8 cellular contexts compared by ENCODE assay signal in the genomic region with DNA sequence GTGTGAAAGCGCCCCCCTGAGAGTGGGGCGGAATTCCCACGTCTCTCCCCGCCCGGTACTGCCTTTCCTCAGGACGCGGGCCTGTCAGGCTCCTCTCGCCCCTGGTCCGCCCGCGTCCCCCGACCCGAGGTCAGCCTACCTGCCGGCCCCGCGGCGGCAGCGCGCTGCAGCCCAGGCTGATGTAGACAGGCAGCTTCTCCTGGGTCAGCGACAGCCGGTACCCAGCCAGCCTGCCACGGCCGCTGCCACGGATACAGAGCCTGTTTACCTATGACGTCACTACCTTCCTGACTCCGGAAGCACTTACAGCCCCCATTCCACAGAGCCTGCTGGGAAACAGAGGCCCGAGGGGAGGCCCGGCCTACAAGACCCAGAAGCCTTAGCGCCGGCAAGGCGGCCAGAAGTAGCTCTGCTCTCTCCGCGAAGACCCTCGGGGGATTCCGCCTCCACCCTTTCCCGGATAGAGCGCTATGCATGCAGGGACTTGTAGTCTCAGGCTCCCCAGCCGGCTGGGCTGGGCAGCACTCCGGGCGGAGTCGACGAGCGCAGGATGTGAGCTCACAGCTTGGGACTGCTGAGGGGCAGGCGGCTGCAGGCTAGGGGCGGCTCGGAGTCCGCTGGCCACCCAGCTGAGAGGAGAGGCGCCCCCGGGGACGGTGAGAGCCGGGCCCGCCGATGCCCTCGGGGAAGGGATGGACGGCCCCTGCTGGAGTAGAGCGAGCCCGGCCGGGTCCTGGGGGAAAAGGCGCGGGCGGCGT. TPM values are rescaled to one million over a fixed set of nuclear protein-coding genes. Genes with fewer than 3 reads are reported as not detected.
DNase-seq lines count a peak whose midpoint lies in the region; ATAC-seq and TF ChIP-seq lines count a peak whose summit lies in the region.

A gene with protein sequence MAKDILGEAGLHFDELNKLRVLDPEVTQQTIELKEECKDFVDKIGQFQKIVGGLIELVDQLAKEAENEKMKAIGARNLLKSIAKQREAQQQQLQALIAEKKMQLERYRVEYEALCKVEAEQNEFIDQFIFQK (minus strand): TSS at position 272 of the 758 bp plus-strand sequence. CDS start 3,487 bp downstream, outside the sequence.
A gene with protein sequence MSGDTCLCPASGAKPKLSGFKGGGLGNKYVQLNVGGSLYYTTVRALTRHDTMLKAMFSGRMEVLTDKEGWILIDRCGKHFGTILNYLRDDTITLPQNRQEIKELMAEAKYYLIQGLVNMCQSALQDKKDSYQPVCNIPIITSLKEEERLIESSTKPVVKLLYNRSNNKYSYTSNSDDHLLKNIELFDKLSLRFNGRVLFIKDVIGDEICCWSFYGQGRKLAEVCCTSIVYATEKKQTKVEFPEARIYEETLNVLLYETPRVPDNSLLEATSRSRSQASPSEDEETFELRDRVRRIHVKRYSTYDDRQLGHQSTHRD (plus strand): TSS at position 561 of the 758 bp plus-strand sequence. CDS start 3,761 bp downstream, outside the sequence.

- TF ChIP-seq EP300 in suprapubic skin (IDR thresholded peaks at IDR 0.05), result no peak

- DNase-seq in NCI-H1092 treated with DMSO at 0.1 percent for 48 hours (lab: John Stamatoyannopoulos, UW) (peak; percentile 99), SKM-1 (lab: John Stamatoyannopoulos, UW; ENCODE audit: unreplicated experiment) (peak; percentile 96), globus pallidus (ENCODE audit: low spot score) (peak; percentile 100), nucleus accumbens (lab: John Stamatoyannopoulos, UW) (peak; percentile 85 to 100 (median 99)), suprapubic skin (ENCODE audit: low spot score in 2 of 2) (peak; percentile 99 to 100)
- peak; percentile 94 to 96 for DNase-seq in activated naive CD4-positive, alpha-beta T cell treated with anti-CD3 and anti-CD28 coated beads, Interleukin-2, amount 50 U/mL, for 72 hours (ENCODE audit: low spot score in 2 of 2)

- H3K36me3 Mint-ChIP-seq in activated naive CD4-positive, alpha-beta T cell treated with anti-CD3 and anti-CD28 coated beads, Interleukin-2, amount 50 U/mL, for 72 hours, result peaks cover 0 to 13% of the 10 kb centered on the region in 2 donors

- under 1% methylated on average over 32 of the region's 62 CpGs for WGBS in suprapubic skin

- peak within 1 kb of the TSS; percentile 98 for H3K27ac ChIP-seq in suprapubic skin

- no peaks in the 10 kb centered on the region for H3K9me3 ChIP-seq in suprapubic skin

- no peaks in the 10 kb centered on the region for H3K27me3 ChIP-seq in suprapubic skin

- peak within 1 kb of the TSS; percentile 96 for H3K4me3 ChIP-seq in GM08714 (ENCODE audit: low read length)
- peak within 1 kb of the TSS; percentile 87 for H3K4me3 ChIP-seq in suprapubic skin

- H3K27ac Mint-ChIP-seq in activated naive CD4-positive, alpha-beta T cell treated with anti-CD3 and anti-CD28 coated beads, Interleukin-2, amount 50 U/mL, for 72 hours, result peak within 1 kb of the TSS; percentile 95 to 96

- peak; percentile 95 for ATAC-seq in HG02610 (IDR thresholded peaks at IDR 0.05; ENCODE audit: unreplicated experiment)
- ATAC-seq in activated naive CD4-positive, alpha-beta T cell treated with anti-CD3 and anti-CD28 coated beads, Interleukin-2, amount 50 U/mL, for 72 hours, result peak; percentile 92 to 97

- peaks cover 50% of the 10 kb centered on the region for H3K4me1 ChIP-seq in suprapubic skin

- no peaks in the 10 kb centered on the region for H3K9me3 Mint-ChIP-seq in activated naive CD4-positive, alpha-beta T cell treated with anti-CD3 and anti-CD28 coated beads, Interleukin-2, amount 50 U/mL, for 72 hours

- peak; percentile 19 to 78 for TF ChIP-seq POLR2A in suprapubic skin (IDR thresholded peaks at IDR 0.05)

- H3K36me3 ChIP-seq in suprapubic skin, result peaks cover 22% of the 10 kb centered on the region

- no peak for TF ChIP-seq CTCF in suprapubic skin (IDR thresholded peaks at IDR 0.05)

RNA-seq across cellular contexts. Expression of the first gene that starts in this region (rescaled TPM):
- 10 to 100 TPM; 16.4 to 16.8 TPM for total RNA-seq in activated naive CD4-positive, alpha-beta T cell treated with anti-CD3 and anti-CD28 coated beads, Interleukin-2, amount 50 U/mL, for 72 hours
- 10 to 100 TPM; 31.5 to 52.1 (median 32.9) TPM for total RNA-seq in suprapubic skin

RNA-seq across cellular contexts. Expression of the second gene that starts in this region (rescaled TPM):
- total RNA-seq in activated naive CD4-positive, alpha-beta T cell treated with anti-CD3 and anti-CD28 coated beads, Interleukin-2, amount 50 U/mL, for 72 hours, result 10 to 100 TPM; 25.7 to 26.2 TPM
- total RNA-seq in suprapubic skin, result 10 to 100 TPM; 51.5 to 81.3 (median 66.4) TPM

Comparison
In these comparisons a context has a peak if more than half of its experiments do, and no peak if none do; other contexts are left out.
1. Peak in every context shown above with its lines: DNase-seq, ATAC-seq, H3K4me3 ChIP-seq and H3K27ac ChIP-seq.